ENCODE assay signal across 8 cellular contexts in genomic region chr10:124917939-124918830, GRCh38. TPM values are rescaled to one million over a fixed set of nuclear protein-coding genes. Genes with fewer than 3 reads are reported as not detected.
DNase-seq lines count a peak whose midpoint lies in the region; ATAC-seq and TF ChIP-seq lines count a peak whose summit lies in the region.

No MANE protein-coding gene starts in this region.

- H3K4me3 Mint-ChIP-seq in activated T-cell treated with anti-CD3 and anti-CD28 coated beads, Interleukin-2, amount 50 U/mL, for 24 hours, result peak overlapping the region; percentile 90
- H3K4me3 Mint-ChIP-seq in T-helper 17 cell, result peak overlapping the region; percentile 94
- H3K4me3 Mint-ChIP-seq in progenitor cell of endocrine pancreas (ENCODE audit: low read depth), result peak overlapping the region; percentile 85

- peak overlapping the region; percentile 90 for H3K4me3 ChIP-seq in fibroblast of mammary gland (ENCODE audit: control insufficient read depth, low read depth, low read length)

- H3K36me3 Mint-ChIP-seq in activated T-cell treated with anti-CD3 and anti-CD28 coated beads, Interleukin-2, amount 50 U/mL, for 24 hours (ENCODE audit: low read depth), result peaks cover 28% of the 10 kb centered on the region
- H3K36me3 Mint-ChIP-seq in T-helper 17 cell (ENCODE audit: low read depth) (no peaks in the 10 kb centered on the region), progenitor cell of endocrine pancreas (ENCODE audit: insufficient read depth) (peaks cover 2% of the 10 kb centered on the region)

- H3K9me3 ChIP-seq in T-helper 17 cell (ENCODE audit: control insufficient read depth, low read length, poor library complexity, severe bottlenecking), result no peaks in the 10 kb centered on the region

- ATAC-seq in T-helper 17 cell, result no peak

- TF ChIP-seq CTCF in fibroblast of mammary gland (conservative IDR thresholded peaks at IDR 0.05; ENCODE audit: control insufficient read depth, insufficient read depth, low read depth, low read length), result no peak
- no peak for TF ChIP-seq CTCF in progenitor cell of endocrine pancreas (IDR thresholded peaks at IDR 0.05; ENCODE audit: unreplicated experiment)

- DNase-seq in activated T-cell treated with anti-CD3 and anti-CD28 coated beads, Interleukin-2, amount 50 U/mL, for 24 hours, result no peak
- DNase-seq in activated T-cell treated with anti-CD3 and anti-CD28 coated beads, Interleukin-2, amount 50 U/mL, for 1 hour, result no peak
- DNase-seq in T-helper 17 cell (no peak), fibroblast of mammary gland (ENCODE audit: low read depth) (peak; percentile 86), progenitor cell of endocrine pancreas (ENCODE audit: low spot score, unreplicated experiment) (no peak), islet precursor cell (no peak), DMS79 (lab: John Stamatoyannopoulos, UW) (no peak), NCI-H526 (lab: John Stamatoyannopoulos, UW) (no peak)

- H3K27me3 Mint-ChIP-seq in activated T-cell treated with anti-CD3 and anti-CD28 coated beads, Interleukin-2, amount 50 U/mL, for 24 hours, result no peaks in the 10 kb centered on the region
- H3K27me3 Mint-ChIP-seq in T-helper 17 cell (no peaks in the 10 kb centered on the region), progenitor cell of endocrine pancreas (no peaks in the 10 kb centered on the region)

- H3K27ac Mint-ChIP-seq in activated T-cell treated with anti-CD3 and anti-CD28 coated beads, Interleukin-2, amount 50 U/mL, for 24 hours, result peak overlapping the region; percentile 96
- H3K27ac Mint-ChIP-seq in T-helper 17 cell (peak overlapping the region; percentile 90), progenitor cell of endocrine pancreas (peak overlapping the region; percentile 98)

- H3K9me3 Mint-ChIP-seq in activated T-cell treated with anti-CD3 and anti-CD28 coated beads, Interleukin-2, amount 50 U/mL, for 24 hours, result no peaks in the 10 kb centered on the region
- H3K9me3 Mint-ChIP-seq in progenitor cell of endocrine pancreas (ENCODE audit: low read depth), result no peaks in the 10 kb centered on the region

- peaks cover 36% of the 10 kb centered on the region for H3K4me1 Mint-ChIP-seq in activated T-cell treated with anti-CD3 and anti-CD28 coated beads, Interleukin-2, amount 50 U/mL, for 24 hours (ENCODE audit: low read depth)
- peaks cover 27% of the 10 kb centered on the region for H3K4me1 Mint-ChIP-seq in T-helper 17 cell
- H3K4me1 Mint-ChIP-seq in progenitor cell of endocrine pancreas (ENCODE audit: low read depth), result peaks cover 18% of the 10 kb centered on the region

RNA-seq across cellular contexts. Expression of gene ZRANB1, which starts 23.7 kb away (rescaled TPM):
- 10 to 100 TPM; 19.4 to 21.3 TPM for total RNA-seq in T-helper 17 cell
- total RNA-seq in progenitor cell of endocrine pancreas, result 27.5 and 31.1 TPM in 2 replicates
